12 cellular contexts compared by ENCODE assay signal in genomic region chrX:138925330-138925729, GRCh38.
A peak's percentile ranks its signal among the peaks of the same experiment; 100 is the strongest.
DNase-seq lines count a peak whose midpoint lies in the region; ATAC-seq lines count a peak whose summit lies in the region.
"Had no signal": no experiment of that assay in that cellular context is flagged by ENCODE, and none has a peak within 500 bp of the region (broad histone marks: within the 10 kb centered on the region; RNA-seq: fewer than 3 reads in every experiment).

No MANE protein-coding gene starts in this region.

- no peak for ATAC-seq in HG03354 (IDR thresholded peaks at IDR 0.05; ENCODE audit: poor library complexity, severe bottlenecking, unreplicated experiment)

- DNase-seq in Daoy (ENCODE audit: low read depth), result peak; percentile 67
- DNase-seq in NCI-H460 (ENCODE audit: extremely low read depth, low read depth), result peak; percentile 37
- DNase-seq in epidermal melanocyte (ENCODE audit: insufficient read length, low spot score), result peak; percentile 33
- DNase-seq in myocyte (ENCODE audit: low read depth), result peak; percentile 84
- no peak for DNase-seq in stimulated activated CD4-positive, alpha-beta T cell treated with anti-CD3 and anti-CD28 coated beads, Interleukin-2, amount 100 ng/mL, for 48 hours
- no peak for DNase-seq in D341Med (ENCODE audit: low spot score)
- no peak for DNase-seq in NCI-H187 (lab: John Stamatoyannopoulos, UW)
- DNase-seq: activated CD4-positive, CD25-positive, alpha-beta regulatory T cell; immature natural killer cell; NCI-H1694 treated with DMSO at 0.1 percent for 48 hours; thyroid gland had no signal

Comparison
In these comparisons a context has a peak if more than half of its experiments do, and no peak if none do; other contexts are left out.
1. DNase-seq: peak in Daoy (single experiment), NCI-H460 (single experiment), epidermal melanocyte (single experiment) and myocyte (single experiment); none in stimulated activated CD4-positive, alpha-beta T cell treated with anti-CD3 and anti-CD28 coated beads, Interleukin-2, amount 100 ng/mL, for 48 hours (0 of 2), D341Med (single experiment) and NCI-H187 (0 of 2).